ENCODE assay signal across 9 cellular contexts in the genomic region with DNA sequence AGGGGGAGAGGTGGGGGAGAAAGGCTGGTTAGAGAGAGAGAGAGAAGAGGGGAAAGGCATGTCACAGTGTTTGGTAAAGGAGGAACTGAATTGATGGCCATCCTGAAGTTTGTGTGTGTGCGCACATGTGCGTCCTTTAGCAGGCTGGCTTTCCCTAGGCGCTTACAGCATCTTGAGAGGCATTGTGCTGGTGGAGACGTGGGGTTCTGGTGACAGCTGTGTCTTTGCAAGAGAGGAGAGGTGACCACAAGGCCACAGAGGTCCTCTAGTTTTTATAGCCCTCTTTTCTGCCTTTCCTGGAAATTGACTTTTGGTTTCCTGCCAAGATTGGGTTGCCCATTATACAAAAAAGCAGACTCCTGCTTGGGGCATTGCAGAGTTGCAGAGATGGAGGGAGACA.
DNase-seq lines count a peak whose midpoint lies in the region; ATAC-seq and TF ChIP-seq lines count a peak whose summit lies in the region.
"Had no signal": no experiment of that assay in that cellular context is flagged by ENCODE, and none has a peak within 500 bp of the region (broad histone marks: within the 10 kb centered on the region; RNA-seq: fewer than 3 reads in every experiment).

No MANE protein-coding gene starts in this region.

- H3K4me1 Mint-ChIP-seq in CD8-positive, alpha-beta memory T cell, result peaks cover 64 to 87% (median 79%) of the 10 kb centered on the region in 3 donors
- H3K4me1 Mint-ChIP-seq in progenitor cell of endocrine pancreas (ENCODE audit: low read depth), result peaks cover 15% of the 10 kb centered on the region

- POLR2A ChIA-PET in CD8-positive, alpha-beta memory T cell (lab: Charles Lee), result interaction anchor here (0.8 to 1.5 kb wide), 2 partner anchors 126 to 143 kb away, joined by 3 to 4 read pairs; no protein-coding TSS in a partner anchor

- H3K27me3 Mint-ChIP-seq in CD8-positive, alpha-beta memory T cell, result no peaks in the 10 kb centered on the region
- H3K27me3 Mint-ChIP-seq in progenitor cell of endocrine pancreas, result peaks cover 41% of the 10 kb centered on the region

- H3K4me3 Mint-ChIP-seq in CD8-positive, alpha-beta memory T cell, result peak overlapping the region; percentile 88 to 95 (median 91)
- H3K4me3 Mint-ChIP-seq in progenitor cell of endocrine pancreas (ENCODE audit: low read depth), result peak overlapping the region; percentile 72

- DNase-seq in CD8-positive, alpha-beta memory T cell, result no peak
- DNase-seq in progenitor cell of endocrine pancreas (ENCODE audit: low spot score, unreplicated experiment), result no peak
- no peak for DNase-seq in GOT3 (lab: John Stamatoyannopoulos, UW)
- DNase-seq: cerebellar nuclear complex had no signal

- peak overlapping the region; percentile 30 for H3K9ac ChIP-seq in HUES6 (ENCODE audit: low read length)

- WGBS in ectodermal cell, 2 experiments, result 71 to 82% methylated on average over 4 of the region's 4 CpGs
- 62 to 68% methylated on average over 4 of the region's 4 CpGs for WGBS in gastroesophageal sphincter (ENCODE audit: low coverage in 1 of 2), 2 donors

- peaks cover 8% of the 10 kb centered on the region for H3K9me3 ChIP-seq in CD8-positive, alpha-beta memory T cell (ENCODE audit: low read length)
- H3K9me3 ChIP-seq in HUES6 (ENCODE audit: control insufficient read depth, insufficient read depth, low read depth, low read length) (peaks cover 19% of the 10 kb centered on the region), ectodermal cell (ENCODE audit: control insufficient read depth, low read length) (no peaks in the 10 kb centered on the region), gastroesophageal sphincter (peaks cover 0 to 15% (median 0%) of the 10 kb centered on the region in 3 donors)

- TF ChIP-seq POLR2A in gastroesophageal sphincter (IDR thresholded peaks at IDR 0.05), result no peak

- peak overlapping the region; percentile 56 for H3K27ac ChIP-seq in CD8-positive, alpha-beta memory T cell (ENCODE audit: low read depth, low read length)
- H3K27ac ChIP-seq in HUES6 (ENCODE audit: low read depth, low read length) (no peak overlapping the region; the same call in 1 of the 2 replicates), ectodermal cell (ENCODE audit: insufficient read depth, low read depth, low read length, poor library complexity, severe bottlenecking) (no peak overlapping the region), gastroesophageal sphincter (no peak overlapping the region)

- TF ChIP-seq EP300 in gastroesophageal sphincter (IDR thresholded peaks at IDR 0.05), result no peak

- H3K27ac Mint-ChIP-seq in CD8-positive, alpha-beta memory T cell, result peak overlapping the region; percentile 92 to 100 (median 98)
- no peak overlapping the region for H3K27ac Mint-ChIP-seq in progenitor cell of endocrine pancreas

- peaks cover 12 to 39% (median 24%) of the 10 kb centered on the region in 3 donors for H3K36me3 Mint-ChIP-seq in CD8-positive, alpha-beta memory T cell
- H3K36me3 Mint-ChIP-seq in progenitor cell of endocrine pancreas (ENCODE audit: insufficient read depth), result no peaks in the 10 kb centered on the region

- H3K4me3 ChIP-seq in CD8-positive, alpha-beta memory T cell (ENCODE audit: low read length), result peak overlapping the region; percentile 56
- H3K4me3 ChIP-seq in HUES6 (ENCODE audit: low read depth, low read length) (peak overlapping the region; percentile 56), ectodermal cell (ENCODE audit: insufficient read depth, low read depth, low read length) (peak overlapping the region; percentile 30), gastroesophageal sphincter (peak overlapping the region in 1 of 2 donors; percentile 25)
- H3K4me3 ChIP-seq: K562 had no signal

- TF ChIP-seq CTCF in progenitor cell of endocrine pancreas (IDR thresholded peaks at IDR 0.05; ENCODE audit: unreplicated experiment) (no peak), gastroesophageal sphincter (IDR thresholded peaks at IDR 0.05) (no peak)

- no peak for ATAC-seq in gastroesophageal sphincter
- no peak for ATAC-seq in GM19397 (IDR thresholded peaks at IDR 0.05; ENCODE audit: unreplicated experiment)

- H3K9me3 Mint-ChIP-seq in CD8-positive, alpha-beta memory T cell, result peaks cover 0 to 17% (median 7%) of the 10 kb centered on the region in 5 donors
- peaks cover 11% of the 10 kb centered on the region for H3K9me3 Mint-ChIP-seq in progenitor cell of endocrine pancreas (ENCODE audit: low read depth)

- H3K27me3 ChIP-seq in CD8-positive, alpha-beta memory T cell (ENCODE audit: insufficient read depth, low read length, poor library complexity, severe bottlenecking), result no peaks in the 10 kb centered on the region
- peaks cover 20% of the 10 kb centered on the region; the same call in 1 of the 2 replicates for H3K27me3 ChIP-seq in HUES6 (ENCODE audit: control insufficient read depth, insufficient read depth, low read length)
- H3K27me3 ChIP-seq in ectodermal cell (ENCODE audit: control insufficient read depth, insufficient read depth, low read length, poor library complexity, severe bottlenecking), result peaks cover 31% of the 10 kb centered on the region
- peaks cover 50% of the 10 kb centered on the region for H3K27me3 ChIP-seq in gastroesophageal sphincter

- CTCF ChIA-PET in CD8-positive, alpha-beta memory T cell (lab: Charles Lee), result interaction anchor here (1.2 to 1.5 kb wide), 2 partner anchors 21 to 162 kb away, joined by 3 to 5 read pairs; no protein-coding TSS in a partner anchor

- peaks cover 6% of the 10 kb centered on the region for H3K36me3 ChIP-seq in CD8-positive, alpha-beta memory T cell (ENCODE audit: insufficient read depth, low read length)
- peaks cover 3% of the 10 kb centered on the region; the same call in 1 of the 2 replicates for H3K36me3 ChIP-seq in HUES6 (ENCODE audit: control insufficient read depth, insufficient read depth, low read length)
- H3K36me3 ChIP-seq in ectodermal cell (ENCODE audit: control insufficient read depth, insufficient read depth, low read length), result no peaks in the 10 kb centered on the region
- H3K36me3 ChIP-seq in gastroesophageal sphincter, result no peaks in the 10 kb centered on the region

- H3K4me1 ChIP-seq in CD8-positive, alpha-beta memory T cell (ENCODE audit: insufficient read depth, low read length), result peaks cover 41% of the 10 kb centered on the region
- peaks cover 17% of the 10 kb centered on the region for H3K4me1 ChIP-seq in HUES6 (ENCODE audit: control insufficient read depth, insufficient read depth, low read length)
- no peaks in the 10 kb centered on the region for H3K4me1 ChIP-seq in ectodermal cell (ENCODE audit: control insufficient read depth, insufficient read depth, low read length)
- H3K4me1 ChIP-seq in gastroesophageal sphincter, result no peaks in the 10 kb centered on the region
